13 cellular contexts compared by ENCODE assay signal in genomic region chr2:204109681-204110080, GRCh38.
DNase-seq lines count a peak whose midpoint lies in the region; ATAC-seq, FAIRE-seq and TF ChIP-seq lines count a peak whose summit lies in the region.
"Had no signal": no experiment of that assay in that cellular context is flagged by ENCODE, and none has a peak within 500 bp of the region (broad histone marks: within the 10 kb centered on the region; RNA-seq: fewer than 3 reads in every experiment).

No MANE protein-coding gene starts in this region.

- intact Hi-C loops in activated T-helper 1 cell treated with anti-CD3 and anti-CD28 coated beads, Interleukin-12 subunit alpha, Interleukin-12 subunit beta, Interleukin-2, Interleukin-4 antibody, amounts not matched to agents 30 ng/mL and 10 ng/mL and 1 ng/mL, durations not matched to agents 14 hours and 24 hours and 36 hours (cut with micrococcal nuclease), result loop anchor here (1.0 to 10.0 kb wide), 15 partner anchors 19 to 1975 kb away; no protein-coding TSS in a partner anchor
- intact Hi-C loops in mucosa of descending colon (cut with DNase I, micrococcal nuclease), result no loop called here
- intact Hi-C loops in ovary (cut with DNase I), result no loop called here

- H3K9ac ChIP-seq in BLaER1, result peak overlapping the region; percentile 42; the same call in 1 of the 2 replicates

- H3K4me3 ChIP-seq in BLaER1 (peak overlapping the region; percentile 52), H7 (ENCODE audit: insufficient read depth, low read depth, low read length) (no peak overlapping the region), mucosa of descending colon (no peak overlapping the region), ovary (no peak overlapping the region), suprapubic skin (no peak overlapping the region)

- TF ChIP-seq EP300 in ovary (IDR thresholded peaks at IDR 0.05) (no peak), suprapubic skin (IDR thresholded peaks at IDR 0.05) (no peak)

- H3K27ac ChIP-seq in BLaER1 (peak overlapping the region; percentile 63), ovary (no peak overlapping the region), suprapubic skin (no peak overlapping the region)

- FAIRE-seq in frontal cortex (lab: Jason Lieb, UNC), result no peak
- FAIRE-seq: bronchial epithelial cell had no signal

- no peak for TF ChIP-seq CTCF in mucosa of descending colon (IDR thresholded peaks at IDR 0.05)
- no peak for TF ChIP-seq CTCF in ovary (IDR thresholded peaks at IDR 0.05)
- no peak for TF ChIP-seq CTCF in suprapubic skin (IDR thresholded peaks at IDR 0.05)

- H3K36me3 Mint-ChIP-seq in activated T-helper 1 cell treated with anti-CD3 and anti-CD28 coated beads, Interleukin-12 subunit alpha, Interleukin-12 subunit beta, Interleukin-2, Interleukin-4 antibody, amounts not matched to agents 30 ng/mL and 10 ng/mL and 1 ng/mL, durations not matched to agents 14 hours and 24 hours and 36 hours (ENCODE audit: low read depth), result no peaks in the 10 kb centered on the region

- H3K27me3 ChIP-seq in BLaER1, result no peaks in the 10 kb centered on the region
- H3K27me3 ChIP-seq in H7 (ENCODE audit: control insufficient read depth, insufficient read depth, low read length), result no peaks in the 10 kb centered on the region
- H3K27me3 ChIP-seq in ovary, result no peaks in the 10 kb centered on the region
- H3K27me3 ChIP-seq in suprapubic skin, result no peaks in the 10 kb centered on the region

- H3K9me3 ChIP-seq in BLaER1 (no peaks in the 10 kb centered on the region), mucosa of descending colon (no peaks in the 10 kb centered on the region), ovary (no peaks in the 10 kb centered on the region), suprapubic skin (no peaks in the 10 kb centered on the region)

- no peaks in the 10 kb centered on the region for H3K9me3 Mint-ChIP-seq in activated T-helper 1 cell treated with anti-CD3 and anti-CD28 coated beads, Interleukin-12 subunit alpha, Interleukin-12 subunit beta, Interleukin-2, Interleukin-4 antibody, amounts not matched to agents 30 ng/mL and 10 ng/mL and 1 ng/mL, durations not matched to agents 14 hours and 24 hours and 36 hours

- ATAC-seq in mucosa of descending colon, result peak; percentile 12
- ATAC-seq: left colon, Panc1 had no signal

- peak overlapping the region; percentile 90 for H3K27ac Mint-ChIP-seq in activated T-helper 1 cell treated with anti-CD3 and anti-CD28 coated beads, Interleukin-12 subunit alpha, Interleukin-12 subunit beta, Interleukin-2, Interleukin-4 antibody, amounts not matched to agents 30 ng/mL and 10 ng/mL and 1 ng/mL, durations not matched to agents 14 hours and 24 hours and 36 hours

- H3K4me1 ChIP-seq in BLaER1 (peaks cover 92% of the 10 kb centered on the region), mucosa of descending colon (ENCODE audit: low read depth) (no peaks in the 10 kb centered on the region), ovary (ENCODE audit: insufficient read depth) (peaks cover 8% of the 10 kb centered on the region), suprapubic skin (peaks cover 32% of the 10 kb centered on the region)

- peak overlapping the region; percentile 89 for H3K4me2 ChIP-seq in BLaER1

- peak; percentile 7 for DNase-seq in H7
- no peak for DNase-seq in activated T-helper 1 cell treated with anti-CD3 and anti-CD28 coated beads, Interleukin-12 subunit alpha, Interleukin-12 subunit beta, Interleukin-2, Interleukin-4 antibody, amounts not matched to agents 30 ng/mL and 10 ng/mL and 1 ng/mL, durations not matched to agents 14 hours and 24 hours and 36 hours (ENCODE audit: low spot score)
- no peak for DNase-seq in mucosa of descending colon
- no peak for DNase-seq in frontal cortex (ENCODE audit: low spot score in 2 of 2)
- no peak for DNase-seq in NCI-H1436 treated with DMSO at 0.1 percent for 48 hours (lab: John Stamatoyannopoulos, UW)
- no peak for DNase-seq in ovary
- no peak for DNase-seq in suprapubic skin (ENCODE audit: low spot score in 2 of 2)
- DNase-seq: COR-L47, NCI-H1930 had no signal

- TF ChIP-seq POLR2A in ovary (IDR thresholded peaks at IDR 0.05) (no peak), suprapubic skin (IDR thresholded peaks at IDR 0.05) (no peak)

- 31 to 38% (median 33%) methylated on average over 11 of the region's 11 CpGs for WGBS in ovary, 3 donors
- WGBS in suprapubic skin, result 40% methylated on average over 11 of the region's 11 CpGs

- H3K36me3 ChIP-seq in BLaER1 (no peaks in the 10 kb centered on the region), H7 (replicated peaks; ENCODE audit: control insufficient read depth, insufficient read depth, low read length) (no peaks in the 10 kb centered on the region), mucosa of descending colon (ENCODE audit: low read depth) (no peaks in the 10 kb centered on the region), ovary (no peaks in the 10 kb centered on the region), suprapubic skin (no peaks in the 10 kb centered on the region)

- H3K4me3 Mint-ChIP-seq in activated T-helper 1 cell treated with anti-CD3 and anti-CD28 coated beads, Interleukin-12 subunit alpha, Interleukin-12 subunit beta, Interleukin-2, Interleukin-4 antibody, amounts not matched to agents 30 ng/mL and 10 ng/mL and 1 ng/mL, durations not matched to agents 14 hours and 24 hours and 36 hours, result peak overlapping the region; percentile 60

- H3K4me1 Mint-ChIP-seq in activated T-helper 1 cell treated with anti-CD3 and anti-CD28 coated beads, Interleukin-12 subunit alpha, Interleukin-12 subunit beta, Interleukin-2, Interleukin-4 antibody, amounts not matched to agents 30 ng/mL and 10 ng/mL and 1 ng/mL, durations not matched to agents 14 hours and 24 hours and 36 hours (ENCODE audit: low read depth), result peaks cover 80% of the 10 kb centered on the region

- no peaks in the 10 kb centered on the region for H4K20me1 ChIP-seq in BLaER1

- H3K27me3 Mint-ChIP-seq in activated T-helper 1 cell treated with anti-CD3 and anti-CD28 coated beads, Interleukin-12 subunit alpha, Interleukin-12 subunit beta, Interleukin-2, Interleukin-4 antibody, amounts not matched to agents 30 ng/mL and 10 ng/mL and 1 ng/mL, durations not matched to agents 14 hours and 24 hours and 36 hours (ENCODE audit: insufficient read depth), result no peaks in the 10 kb centered on the region
